9 cellular contexts compared by ENCODE assay signal in genomic region chr5:97838214-97838613, GRCh38.
A peak's percentile ranks its signal among the peaks of the same experiment; 100 is the strongest.
DNase-seq lines count a peak whose midpoint lies in the region; ATAC-seq and TF ChIP-seq lines count a peak whose summit lies in the region.
"Had no signal": no experiment of that assay in that cellular context is flagged by ENCODE, and none has a peak within 500 bp of the region (broad histone marks: within the 10 kb centered on the region; RNA-seq: fewer than 3 reads in every experiment).

No MANE protein-coding gene starts in this region.

- no peak for TF ChIP-seq CTCF in foreskin fibroblast (IDR thresholded peaks at IDR 0.05; ENCODE audit: low read depth, low read length)

- peaks cover 6% of the 10 kb centered on the region for H3K4me1 Mint-ChIP-seq in activated T-helper 1 cell treated with anti-CD3 and anti-CD28 coated beads, Interleukin-12 subunit alpha, Interleukin-12 subunit beta, Interleukin-2, Interleukin-4 antibody, amounts not matched to agents 30 ng/mL and 10 ng/mL and 1 ng/mL, durations not matched to agents 14 hours and 24 hours and 36 hours (ENCODE audit: low read depth)
- no peaks in the 10 kb centered on the region for H3K4me1 Mint-ChIP-seq in T-helper 17 cell
- H3K4me1 Mint-ChIP-seq: naive B cell had no signal

- no peaks in the 10 kb centered on the region for H3K36me3 Mint-ChIP-seq in activated T-helper 1 cell treated with anti-CD3 and anti-CD28 coated beads, Interleukin-12 subunit alpha, Interleukin-12 subunit beta, Interleukin-2, Interleukin-4 antibody, amounts not matched to agents 30 ng/mL and 10 ng/mL and 1 ng/mL, durations not matched to agents 14 hours and 24 hours and 36 hours (ENCODE audit: low read depth)
- H3K36me3 Mint-ChIP-seq in T-helper 17 cell (ENCODE audit: low read depth): no peaks in the 10 kb centered on the region
- H3K36me3 Mint-ChIP-seq: naive B cell had no signal

- H3K27ac Mint-ChIP-seq in activated T-helper 1 cell treated with anti-CD3 and anti-CD28 coated beads, Interleukin-12 subunit alpha, Interleukin-12 subunit beta, Interleukin-2, Interleukin-4 antibody, amounts not matched to agents 30 ng/mL and 10 ng/mL and 1 ng/mL, durations not matched to agents 14 hours and 24 hours and 36 hours: no peak overlapping the region
- H3K27ac Mint-ChIP-seq in T-helper 17 cell: no peak overlapping the region
- H3K27ac Mint-ChIP-seq: naive B cell had no signal

- H3K4me3 ChIP-seq in foreskin fibroblast (ENCODE audit: low read depth in 1 of 2, low read length in 2 of 2): no peak overlapping the region

- H3K9me3 ChIP-seq in T-helper 17 cell (ENCODE audit: control insufficient read depth, low read length, poor library complexity, severe bottlenecking): no peaks in the 10 kb centered on the region

- H3K4me3 Mint-ChIP-seq in activated T-helper 1 cell treated with anti-CD3 and anti-CD28 coated beads, Interleukin-12 subunit alpha, Interleukin-12 subunit beta, Interleukin-2, Interleukin-4 antibody, amounts not matched to agents 30 ng/mL and 10 ng/mL and 1 ng/mL, durations not matched to agents 14 hours and 24 hours and 36 hours: no peak overlapping the region
- H3K4me3 Mint-ChIP-seq in T-helper 17 cell: no peak overlapping the region
- H3K4me3 Mint-ChIP-seq: naive B cell had no signal

- ATAC-seq in GM18520 (IDR thresholded peaks at IDR 0.05; ENCODE audit: unreplicated experiment) (peak; percentile 98), HG02642 (IDR thresholded peaks at IDR 0.05; ENCODE audit: poor library complexity, unreplicated experiment) (peak; percentile 91), T-helper 17 cell (no peak)

- no peaks in the 10 kb centered on the region for H3K27me3 Mint-ChIP-seq in activated T-helper 1 cell treated with anti-CD3 and anti-CD28 coated beads, Interleukin-12 subunit alpha, Interleukin-12 subunit beta, Interleukin-2, Interleukin-4 antibody, amounts not matched to agents 30 ng/mL and 10 ng/mL and 1 ng/mL, durations not matched to agents 14 hours and 24 hours and 36 hours (ENCODE audit: insufficient read depth)
- H3K27me3 Mint-ChIP-seq in T-helper 17 cell: no peaks in the 10 kb centered on the region

- intact Hi-C loops in activated T-helper 1 cell treated with anti-CD3 and anti-CD28 coated beads, Interleukin-12 subunit alpha, Interleukin-12 subunit beta, Interleukin-2, Interleukin-4 antibody, amounts not matched to agents 30 ng/mL and 10 ng/mL and 1 ng/mL, durations not matched to agents 14 hours and 24 hours and 36 hours (cut with micrococcal nuclease): no loop called here

- H3K9me3 Mint-ChIP-seq in activated T-helper 1 cell treated with anti-CD3 and anti-CD28 coated beads, Interleukin-12 subunit alpha, Interleukin-12 subunit beta, Interleukin-2, Interleukin-4 antibody, amounts not matched to agents 30 ng/mL and 10 ng/mL and 1 ng/mL, durations not matched to agents 14 hours and 24 hours and 36 hours: no peaks in the 10 kb centered on the region

- peak; percentile 95 for DNase-seq in NCI-H446 treated with DMSO at 0.1 percent for 48 hours (lab: John Stamatoyannopoulos, UW)
- peak; percentile 85 to 92 for DNase-seq in foreskin fibroblast
- no peak for DNase-seq in NCI-H146 treated with DMSO at 0.1 percent for 48 hours (lab: John Stamatoyannopoulos, UW; ENCODE audit: unreplicated experiment)
- no peak for DNase-seq in activated T-helper 1 cell treated with anti-CD3 and anti-CD28 coated beads, Interleukin-12 subunit alpha, Interleukin-12 subunit beta, Interleukin-2, Interleukin-4 antibody, amounts not matched to agents 30 ng/mL and 10 ng/mL and 1 ng/mL, durations not matched to agents 14 hours and 24 hours and 36 hours (ENCODE audit: low spot score)
- no peak for DNase-seq in T-helper 17 cell
- no peak for DNase-seq in iPS-NIHi7 (ENCODE audit: extremely low spot score)
- DNase-seq: naive B cell had no signal

Comparison
In these comparisons a context has a peak if more than half of its experiments do, and no peak if none do; other contexts are left out.
1. DNase-seq: peak in NCI-H446 treated with DMSO at 0.1 percent for 48 hours (single experiment) and foreskin fibroblast (2 of 2); none in NCI-H146 treated with DMSO at 0.1 percent for 48 hours (single experiment), activated T-helper 1 cell treated with anti-CD3 and anti-CD28 coated beads, Interleukin-12 subunit alpha, Interleukin-12 subunit beta, Interleukin-2, Interleukin-4 antibody, amounts not matched to agents 30 ng/mL and 10 ng/mL and 1 ng/mL, durations not matched to agents 14 hours and 24 hours and 36 hours (single experiment), T-helper 17 cell (0 of 3) and iPS-NIHi7 (single experiment).